In the genomic region with DNA sequence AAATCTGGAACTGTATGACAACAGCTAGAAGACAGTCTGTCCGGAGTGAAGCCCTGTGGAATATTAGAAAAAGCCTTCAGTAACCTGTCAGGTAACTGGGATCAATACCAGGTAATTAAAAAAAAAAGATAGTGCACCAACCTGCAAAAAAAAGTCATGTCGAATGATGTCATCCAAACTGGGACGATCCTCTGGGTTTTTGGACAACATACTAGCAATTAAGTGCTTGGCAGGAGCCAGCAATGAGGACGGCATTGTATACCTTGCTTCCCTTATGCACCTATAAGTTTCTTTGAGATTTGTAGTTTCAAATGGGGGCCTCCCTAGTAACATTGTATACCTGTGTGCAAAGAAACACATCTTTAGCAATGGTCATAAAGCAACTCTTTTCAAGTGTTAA, we compare ENCODE assay signal across 12 cellular contexts. TPM values are rescaled to one million over a fixed set of nuclear protein-coding genes. Genes with fewer than 3 reads are reported as not detected.
DNase-seq lines count a peak whose midpoint lies in the region; ATAC-seq and TF ChIP-seq lines count a peak whose summit lies in the region.
"Had no signal": no experiment of that assay in that cellular context is flagged by ENCODE, and none has a peak within 500 bp of the region (broad histone marks: within the 10 kb centered on the region; RNA-seq: fewer than 3 reads in every experiment).

No MANE protein-coding gene starts in this region.

- H3K27me3 ChIP-seq in left ventricle myocardium inferior (ENCODE audit: low read depth) = no peaks in the 10 kb centered on the region
- H3K27me3 ChIP-seq in vagina = no peaks in the 10 kb centered on the region

- ATAC-seq in left ventricle myocardium superior = no peak
- ATAC-seq in HG03280 (IDR thresholded peaks at IDR 0.05; ENCODE audit: unreplicated experiment) = no peak
- no peak for ATAC-seq in activated CD4-positive, CD25-positive, alpha-beta regulatory T cell treated with anti-CD3 and anti-CD28 coated beads, Interleukin-2, amount 50 U/mL, for 24 hours

- H3K4me3 Mint-ChIP-seq in nephron = peak overlapping the region; percentile 95 to 99 (median 98)
- H3K4me3 Mint-ChIP-seq: stimulated activated naive CD8-positive, alpha-beta T cell treated with anti-CD3 and anti-CD28 coated beads, Interleukin-15, Interleukin-2, amounts not matched to agents 100 ng/mL and 50 ng/mL, for 24 hours had no signal

- intact Hi-C loops in left ventricle myocardium inferior (cut with micrococcal nuclease) (loop anchor here (10.0 kb wide), 1 partner anchor 212 kb away; no protein-coding TSS in a partner anchor), left ventricle myocardium superior (cut with micrococcal nuclease) (loop anchor here (10.0 kb wide), 1 partner anchor 92 kb away; no protein-coding TSS in a partner anchor), vagina (cut with DNase I) (no loop called here), lower leg skin (cut with DNase I; ENCODE audit: low total_unique reads) (no loop called here)

- WGBS in lower leg skin, 2 donors = 46% methylated on average over 4 of the region's 4 CpGs

- H3K9me3 ChIP-seq in left ventricle myocardium inferior (replicated peaks) (no peaks in the 10 kb centered on the region), vagina (no peaks in the 10 kb centered on the region)

- H3K27me3 Mint-ChIP-seq in nephron (ENCODE audit: low read depth) = no peaks in the 10 kb centered on the region

- H3K9me3 Mint-ChIP-seq in nephron = no peaks in the 10 kb centered on the region
- H3K9me3 Mint-ChIP-seq: stimulated activated naive CD8-positive, alpha-beta T cell treated with anti-CD3 and anti-CD28 coated beads, Interleukin-15, Interleukin-2, amounts not matched to agents 100 ng/mL and 50 ng/mL, for 24 hours had no signal

- DNase-seq in left ventricle myocardium inferior (no peak), left ventricle myocardium superior (no peak), epithelial cell of prostate (ENCODE audit: low read depth, low spot score) (no peak), vagina (ENCODE audit: extremely low spot score in 2 of 2) (no peak), lower leg skin (ENCODE audit: low spot score in 2 of 2) (no peak)
- DNase-seq: activated naive CD4-positive, alpha-beta T cell treated with Interleukin-2 at 50 U/mL for 16 hours; NCI-H2171 had no signal

- H3K4me1 ChIP-seq in left ventricle myocardium inferior (peaks cover 80% of the 10 kb centered on the region), vagina (peaks cover 55% of the 10 kb centered on the region)

- TF ChIP-seq CTCF in left ventricle myocardium inferior (IDR thresholded peaks at IDR 0.05; ENCODE audit: borderline replicate concordance) (no peak), nephron (IDR thresholded peaks at IDR 0.05; ENCODE audit: unreplicated experiment in 3 of 3) (no peak), vagina (IDR thresholded peaks at IDR 0.05) (no peak), lower leg skin (IDR thresholded peaks at IDR 0.05) (no peak)

- peaks cover 43% of the 10 kb centered on the region for H3K4me1 Mint-ChIP-seq in nephron

- peaks cover 65% of the 10 kb centered on the region for H3K36me3 Mint-ChIP-seq in nephron (ENCODE audit: low read depth)

- no peak for TF ChIP-seq POLR2A in vagina (IDR thresholded peaks at IDR 0.05)
- no peak for TF ChIP-seq POLR2A in lower leg skin (IDR thresholded peaks at IDR 0.05)

- H3K27ac ChIP-seq in left ventricle myocardium inferior (replicated peaks) (peak overlapping the region; percentile 96), epithelial cell of prostate (peak overlapping the region; percentile 91), vagina (peak overlapping the region; percentile 94)

- H3K36me3 ChIP-seq in left ventricle myocardium inferior = peaks cover 60% of the 10 kb centered on the region
- H3K36me3 ChIP-seq in vagina = peaks cover 0 to 31% of the 10 kb centered on the region in 2 donors

- H3K4me3 ChIP-seq in left ventricle myocardium inferior = peak overlapping the region; percentile 90
- H3K4me3 ChIP-seq in vagina = peak overlapping the region; percentile 81 to 87
- H3K4me3 ChIP-seq in lower leg skin (ENCODE audit: low read depth, poor library complexity, severe bottlenecking) = no peak overlapping the region

- peak overlapping the region; percentile 15 to 71 (median 42) for H3K27ac Mint-ChIP-seq in nephron
- H3K27ac Mint-ChIP-seq: stimulated activated naive CD8-positive, alpha-beta T cell treated with anti-CD3 and anti-CD28 coated beads, Interleukin-15, Interleukin-2, amounts not matched to agents 100 ng/mL and 50 ng/mL, for 24 hours had no signal

RNA-seq across cellular contexts. Expression of a gene that starts 2.8 kb away (rescaled TPM):
- total RNA-seq in left ventricle myocardium inferior = 58.9 TPM
- 72.3 TPM for total RNA-seq in left ventricle myocardium superior
- 169 TPM for total RNA-seq in vagina
- 100 to 1,000 TPM; 109 to 229 (median 153) TPM for total RNA-seq in lower leg skin

RNA-seq across cellular contexts. Expression of a gene that starts 34.2 kb away (rescaled TPM):
- total RNA-seq in left ventricle myocardium inferior = 0.22 TPM
- total RNA-seq in left ventricle myocardium superior = 1.4 TPM
- total RNA-seq in vagina = not detected
- 1 to 10 TPM in 1 of 4 donors, under 1 TPM in 1, not detected in 2; 0.39 to 1.6 TPM for total RNA-seq in lower leg skin
- total RNA-seq: A673 had no signal

Comparison
In these comparisons a context has a peak if more than half of its experiments do, and no peak if none do; other contexts are left out.
1. intact Hi-C loops: an anchor here in left ventricle myocardium inferior (10.0 kb wide) and left ventricle myocardium superior (10.0 kb wide); none called in vagina and lower leg skin.